8 cellular contexts compared by ENCODE assay signal in genomic region chr18:80109676-80110078, GRCh38. TPM values are rescaled to one million over a fixed set of nuclear protein-coding genes. Genes with fewer than 3 reads are reported as not detected.
DNase-seq lines count a peak whose midpoint lies in the region; ATAC-seq and TF ChIP-seq lines count a peak whose summit lies in the region.

No MANE protein-coding gene starts in this region.

- H4K20me1 ChIP-seq in SU-DHL-6 (ENCODE audit: low read depth, low read length): no peaks in the 10 kb centered on the region

- H3K9me3 Mint-ChIP-seq in memory B cell: peaks cover 2% of the 10 kb centered on the region

- H3K36me3 ChIP-seq in SU-DHL-6 (ENCODE audit: low read length) (no peaks in the 10 kb centered on the region), thoracic aorta (no peaks in the 10 kb centered on the region)

- peak overlapping the region; percentile 17 for H2AFZ ChIP-seq in SU-DHL-6 (ENCODE audit: low read depth, low read length, severe bottlenecking)

- H3K9me3 ChIP-seq in SU-DHL-6 (ENCODE audit: insufficient read depth, low read length): no peaks in the 10 kb centered on the region
- H3K9me3 ChIP-seq in thoracic aorta: no peaks in the 10 kb centered on the region

- H3K36me3 Mint-ChIP-seq in memory B cell: peaks cover 5% of the 10 kb centered on the region

- peaks cover 15% of the 10 kb centered on the region for H3F3A ChIP-seq in SU-DHL-6 (ENCODE audit: insufficient read depth)

- peak overlapping the region; percentile 86 for H3K4me3 Mint-ChIP-seq in memory B cell

- H3K9ac ChIP-seq in SU-DHL-6 (ENCODE audit: low read length): peak overlapping the region; percentile 59

- no peak overlapping the region for H3K27ac ChIP-seq in SU-DHL-6 (ENCODE audit: low read depth, low read length)
- peak overlapping the region; percentile 74 to 97 for H3K27ac ChIP-seq in thoracic aorta

- H3K4me1 Mint-ChIP-seq in memory B cell: peaks cover 47% of the 10 kb centered on the region

- H3K27ac Mint-ChIP-seq in memory B cell: peak overlapping the region; percentile 93

- H3K4me3 ChIP-seq in SU-DHL-6 (ENCODE audit: insufficient read depth, low read length, poor library complexity, severe bottlenecking): peak overlapping the region; percentile 59
- H3K4me3 ChIP-seq in thoracic aorta: peak overlapping the region; percentile 85

- H3K9me2 ChIP-seq in SU-DHL-6 (replicated peaks; ENCODE audit: insufficient read depth, low read length): no peaks in the 10 kb centered on the region

- peaks cover 15 to 31% of the 10 kb centered on the region in 2 donors for H3K4me1 ChIP-seq in thoracic aorta (ENCODE audit: control insufficient read depth in 1 of 2, low read depth in 2 of 2)

- peak; percentile 20 for ATAC-seq in GM19395 (IDR thresholded peaks at IDR 0.05; ENCODE audit: unreplicated experiment)
- ATAC-seq in memory B cell (ENCODE audit: low read depth): no peak
- no peak for ATAC-seq in thoracic aorta (ENCODE audit: insufficient number of reproducible peaks, low FRiP score, low read depth)

- H3K79me2 ChIP-seq in SU-DHL-6 (ENCODE audit: insufficient read depth, low read length): peaks cover 35% of the 10 kb centered on the region

- DNase-seq in DMS79 (lab: John Stamatoyannopoulos, UW) (peak; percentile 24), HK-2 (ENCODE audit: unreplicated experiment) (peak; percentile 39), memory B cell (ENCODE audit: low spot score in 2 of 2) (peak in 1 of 2 donors; percentile 23), thoracic aorta (ENCODE audit: low spot score) (no peak), NCI-H187 (lab: John Stamatoyannopoulos, UW) (no peak)
- DNase-seq in effector CD8-positive, alpha-beta T cell (lab: John Stamatoyannopoulos, UW): peak; percentile 29

- peak overlapping the region; percentile 90 for H3K4me2 ChIP-seq in SU-DHL-6 (ENCODE audit: low read depth, low read length, poor library complexity, severe bottlenecking)

- no peaks in the 10 kb centered on the region for H3K27me3 Mint-ChIP-seq in memory B cell

- H3K27me3 ChIP-seq in SU-DHL-6 (ENCODE audit: low read length) (no peaks in the 10 kb centered on the region), thoracic aorta (replicated peaks; ENCODE audit: insufficient read depth) (no peaks in the 10 kb centered on the region)

- TF ChIP-seq CTCF in SU-DHL-6 (IDR thresholded peaks at IDR 0.05; ENCODE audit: insufficient read depth, low read length, poor library complexity, severe bottlenecking) (no peak), thoracic aorta (IDR thresholded peaks at IDR 0.05) (no peak)

RNA-seq across cellular contexts. Expression of gene ADNP2, which starts 0.6 kb away (rescaled TPM):
- 10 to 100 TPM; 15.6 to 21.6 TPM for total RNA-seq in thoracic aorta

Comparison
In these comparisons a context has a peak if more than half of its experiments do, and no peak if none do; other contexts are left out.
1. DNase-seq: peak in DMS79 (single experiment), HK-2 (single experiment) and effector CD8-positive, alpha-beta T cell (single experiment); none in thoracic aorta (single experiment) and NCI-H187 (0 of 2).